In the genomic region with DNA sequence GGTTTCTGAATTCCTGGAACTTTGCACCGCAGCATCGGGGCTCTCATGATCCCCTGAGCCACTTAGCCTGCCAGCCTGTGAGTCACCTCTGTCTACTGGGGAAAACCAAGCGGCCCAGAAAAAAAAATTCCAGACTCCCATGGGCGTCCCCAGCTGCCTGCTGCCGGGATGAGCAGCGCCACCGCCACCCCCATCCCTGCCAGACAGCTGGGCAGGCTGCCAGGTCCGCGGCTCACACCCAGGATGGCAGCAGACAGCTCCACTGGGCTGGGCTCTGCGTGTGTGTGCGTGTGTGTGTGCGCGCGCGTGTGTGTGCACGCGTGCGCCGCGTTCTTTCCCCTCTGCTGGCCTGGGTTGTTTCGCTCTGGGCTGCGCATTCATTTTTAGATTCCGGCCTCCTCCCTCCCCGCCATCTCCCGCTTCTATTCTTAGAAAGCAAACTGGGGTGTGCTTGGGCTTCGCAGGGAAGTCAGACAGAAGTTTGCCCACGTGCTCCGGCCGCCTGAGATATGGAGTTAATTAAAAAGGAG, we compare ENCODE assay signal across 8 cellular contexts. TPM values are rescaled to one million over a fixed set of nuclear protein-coding genes. Genes with fewer than 3 reads are reported as not detected.
DNase-seq lines count a peak whose midpoint lies in the region; ATAC-seq and TF ChIP-seq lines count a peak whose summit lies in the region.

No MANE protein-coding gene starts in this region.

- TF ChIP-seq EP300 in upper lobe of left lung (IDR thresholded peaks at IDR 0.05), result peak in 1 of 4 donors; percentile 23

- H3K27ac Mint-ChIP-seq in activated naive CD4-positive, alpha-beta T cell treated with anti-CD3 and anti-CD28 coated beads for 36 hours, result no peak overlapping the region

- peak overlapping the region in 3 of 4 donors; percentile 26 to 41 (median 38) for H3K4me3 ChIP-seq in upper lobe of left lung

- TF ChIP-seq POLR2A in upper lobe of left lung (IDR thresholded peaks at IDR 0.05), result no peak

- H3K36me3 Mint-ChIP-seq in activated naive CD4-positive, alpha-beta T cell treated with anti-CD3 and anti-CD28 coated beads for 36 hours (ENCODE audit: low read depth), result no peaks in the 10 kb centered on the region

- DNase-seq in EH (ENCODE audit: low read depth), result peak; percentile 91
- peak; percentile 94 for DNase-seq in HT1080 (ENCODE audit: low read depth)
- DNase-seq in SHP77 (lab: John Stamatoyannopoulos, UW), result peak; percentile 84 to 92
- peak; percentile 75 for DNase-seq in activated naive CD4-positive, alpha-beta T cell treated with anti-CD3 and anti-CD28 coated beads for 36 hours
- DNase-seq in head of caudate nucleus, result peak; percentile 58 to 95 (median 83)
- DNase-seq in posterior vena cava (ENCODE audit: low spot score), result peak; percentile 95
- DNase-seq in upper lobe of left lung, result peak; percentile 75 to 93

- CTCF ChIA-PET in activated naive CD4-positive, alpha-beta T cell treated with anti-CD3 and anti-CD28 coated beads for 36 hours (lab: Charles Lee), result interaction anchor here (0.7 kb wide), 1 partner anchor 251 kb away, joined by 3 read pairs; no protein-coding TSS in a partner anchor

- peaks cover 29 to 34% (median 31%) of the 10 kb centered on the region in 4 donors for H3K4me1 ChIP-seq in upper lobe of left lung

- H3K27me3 Mint-ChIP-seq in activated naive CD4-positive, alpha-beta T cell treated with anti-CD3 and anti-CD28 coated beads for 36 hours (ENCODE audit: low read depth), result peaks cover 8% of the 10 kb centered on the region

- H3K27ac ChIP-seq in upper lobe of left lung, result peak overlapping the region; percentile 68 to 87 (median 84)

- no peaks in the 10 kb centered on the region for H3K27me3 ChIP-seq in upper lobe of left lung

- H3K36me3 ChIP-seq in upper lobe of left lung, result no peaks in the 10 kb centered on the region

- intact Hi-C loops in activated naive CD4-positive, alpha-beta T cell treated with anti-CD3 and anti-CD28 coated beads for 36 hours (cut with micrococcal nuclease), result loop anchor here (1.0 to 2.0 kb wide), 2 partner anchors 38 to 50 kb away; a partner anchor contains a TSS
- intact Hi-C loops in head of caudate nucleus (cut with DNase I), result no loop called here
- intact Hi-C loops in posterior vena cava (cut with DNase I), result no loop called here

- H3K4me1 Mint-ChIP-seq in activated naive CD4-positive, alpha-beta T cell treated with anti-CD3 and anti-CD28 coated beads for 36 hours (ENCODE audit: low read depth), result peaks cover 16% of the 10 kb centered on the region

- H3K9me3 Mint-ChIP-seq in activated naive CD4-positive, alpha-beta T cell treated with anti-CD3 and anti-CD28 coated beads for 36 hours, result peaks cover 2% of the 10 kb centered on the region

- H3K4me3 Mint-ChIP-seq in activated naive CD4-positive, alpha-beta T cell treated with anti-CD3 and anti-CD28 coated beads for 36 hours, result peak overlapping the region; percentile 12

- no peaks in the 10 kb centered on the region for H3K9me3 ChIP-seq in upper lobe of left lung

- TF ChIP-seq CTCF in upper lobe of left lung (IDR thresholded peaks at IDR 0.05), result no peak

- peak; percentile 85 for ATAC-seq in upper lobe of left lung (ENCODE audit: low FRiP score in 2 of 2)
- ATAC-seq in HG02970 (IDR thresholded peaks at IDR 0.05; ENCODE audit: low FRiP score, unreplicated experiment), result no peak

- WGBS in upper lobe of left lung, 2 donors, result 0% methylated on average over 27 of the region's 29 CpGs; no CpG with 5 or more reads in 1 of the 2 donors

RNA-seq across cellular contexts. Expression of a gene that starts 38.9 kb away (rescaled TPM):
- total RNA-seq in HT1080 (2014; rRNA removed; shearing (Covaris generic)), result 6.3 and 7.9 TPM in 2 replicates
- 28.7 and 32.4 TPM in 2 replicates for polyA plus RNA-seq in HT1080 (2015; cell fraction: cytosol; rRNA removed)
- polyA plus RNA-seq in HT1080 (2015; cell fraction: nucleus; rRNA removed), result 20.0 and 24.3 TPM in 2 replicates
- total RNA-seq in activated naive CD4-positive, alpha-beta T cell treated with anti-CD3 and anti-CD28 coated beads for 36 hours, result 1 to 10 TPM; 2.0 to 2.2 TPM
- total RNA-seq in posterior vena cava, result 10 to 100 TPM; 45.6 to 55.6 TPM
- total RNA-seq in upper lobe of left lung, result 10 to 100 TPM in 5 of 6 donors, 1 to 10 TPM in 1; 2.1 to 60.9 (median 17.6) TPM
